In genomic region chr10:73785221-73785720, GRCh38 we compare ENCODE assay signal across 8 cellular contexts. TPM values are rescaled to one million over a fixed set of nuclear protein-coding genes. Genes with fewer than 3 reads are reported as not detected.
DNase-seq lines count a peak whose midpoint lies in the region; ATAC-seq and TF ChIP-seq lines count a peak whose summit lies in the region.

TSS of gene ZSWIM8 (plus strand) at chr10:73785606. CDS start at chr10:73785879, 273 bp downstream.

- peaks cover 43% of the 10 kb centered on the region for H3K4me1 ChIP-seq in upper lobe of right lung

- H3K27ac Mint-ChIP-seq in T-helper 17 cell: peak within 1 kb of the TSS; percentile 96

- no peaks in the 10 kb centered on the region for H3K27me3 ChIP-seq in upper lobe of right lung

- intact Hi-C loops in left cardiac atrium (cut with DNase I) (no loop called here), posterior vena cava (cut with DNase I) (no loop called here), upper lobe of right lung (cut with DNase I) (no loop called here)

- H3K36me3 ChIP-seq in upper lobe of right lung: peaks cover 14% of the 10 kb centered on the region

- H3K4me3 ChIP-seq in upper lobe of right lung: peak within 1 kb of the TSS; percentile 86

- H3K27me3 Mint-ChIP-seq in T-helper 17 cell: no peaks in the 10 kb centered on the region

- H3K9me3 ChIP-seq in T-helper 17 cell (ENCODE audit: control insufficient read depth, low read length, poor library complexity, severe bottlenecking): no peaks in the 10 kb centered on the region
- no peaks in the 10 kb centered on the region for H3K9me3 ChIP-seq in upper lobe of right lung

- peak within 1 kb of the TSS; percentile 98 for H3K4me3 Mint-ChIP-seq in T-helper 17 cell

- ATAC-seq in HG02885 (IDR thresholded peaks at IDR 0.05; ENCODE audit: poor library complexity, unreplicated experiment) (peak; percentile 74), T-helper 17 cell (peak; percentile 87), left cardiac atrium (peak; percentile 90 to 92), upper lobe of right lung (peak; percentile 89)

- no peak for TF ChIP-seq CTCF in upper lobe of right lung (IDR thresholded peaks at IDR 0.05)

- peak; percentile 85 for DNase-seq in NCI-H1694 treated with DMSO at 0.1 percent for 48 hours (lab: John Stamatoyannopoulos, UW)
- peak; percentile 69 to 80 (median 78) for DNase-seq in T-helper 17 cell
- peak; percentile 64 to 97 (median 91) for DNase-seq in amygdala (lab: John Stamatoyannopoulos, UW)
- DNase-seq in left cardiac atrium: peak; percentile 90
- peak; percentile 97 for DNase-seq in posterior vena cava (ENCODE audit: low spot score)
- DNase-seq in upper lobe of right lung: peak; percentile 93

- H3K27ac ChIP-seq in upper lobe of right lung: peak within 1 kb of the TSS; percentile 85

- peaks cover 2% of the 10 kb centered on the region for H3K36me3 Mint-ChIP-seq in T-helper 17 cell (ENCODE audit: low read depth)

- peaks cover 46% of the 10 kb centered on the region for H3K4me1 Mint-ChIP-seq in T-helper 17 cell

- peak; percentile 52 for TF ChIP-seq POLR2A in GM15510 (IDR thresholded peaks at IDR 0.05; ENCODE audit: borderline replicate concordance, extremely low read depth, insufficient read length)

RNA-seq across cellular contexts. Expression of gene ZSWIM8, which starts in this region (rescaled TPM):
- total RNA-seq in T-helper 17 cell: 10 to 100 TPM; 71.7 to 74.7 TPM
- 10 to 100 TPM; 50.7 to 61.6 TPM for total RNA-seq in left cardiac atrium
- 10 to 100 TPM; 73.4 to 92.0 TPM for total RNA-seq in posterior vena cava
- total RNA-seq in upper lobe of right lung: 117 TPM

Comparison
In these comparisons a context has a peak if more than half of its experiments do, and no peak if none do; other contexts are left out.
1. Peak in every context shown above with its lines: DNase-seq, ATAC-seq, H3K4me3 ChIP-seq and H3K27ac ChIP-seq.